In genomic region chr16:80283450-80284392, GRCh38 we compare ENCODE assay signal across 18 cellular contexts.
"Had no signal": no experiment of that assay in that cellular context is flagged by ENCODE, and none has a peak within 500 bp of the region (broad histone marks: within the 10 kb centered on the region; RNA-seq: fewer than 3 reads in every experiment).

No MANE protein-coding gene starts in this region.

- H3K27ac ChIP-seq: coronary artery, gastroesophageal sphincter, left lung, lower lobe of right lung, right atrium auricular region, suprapubic skin, thyroid gland had no signal

- H3K36me3 ChIP-seq: gastroesophageal sphincter, left lung, lower lobe of right lung, right atrium auricular region, suprapubic skin, thyroid gland had no signal

- FAIRE-seq: endothelial cell of umbilical vein, keratinocyte had no signal

- H3K4me2 ChIP-seq: smooth muscle cell had no signal

- ATAC-seq: gastroesophageal sphincter; left lung; lower lobe of right lung; natural killer cell; stimulated activated naive CD8-positive, alpha-beta T cell treated with anti-CD3 and anti-CD28 coated beads, Interleukin-15, Interleukin-2, amounts not matched to agents 100 U/mL and 50 U/mL, for 24 hours had no signal

- H3K4me3 ChIP-seq: coronary artery, gastroesophageal sphincter, left lung, lower lobe of right lung, right atrium auricular region, smooth muscle cell, suprapubic skin, thyroid gland had no signal

- H3K9me3 ChIP-seq: gastroesophageal sphincter, left lung, lower lobe of right lung, right atrium auricular region, suprapubic skin, thyroid gland had no signal

- H3K4me1 ChIP-seq: gastroesophageal sphincter, left lung, lower lobe of right lung, right atrium auricular region, suprapubic skin, thyroid gland had no signal

- H3K27me3 ChIP-seq: gastroesophageal sphincter, left lung, right atrium auricular region, suprapubic skin, thyroid gland had no signal

- DNase-seq: effector CD4-positive, alpha-beta T cell; endodermal cell; erythroblast; glutamatergic neuron; immature natural killer cell; left lung; lower lobe of right lung; natural killer cell; stimulated activated CD4-positive, alpha-beta T cell treated with anti-CD3 and anti-CD28 coated beads, Interleukin-2, amount 100 ng/mL, for 48 hours; stimulated activated naive CD8-positive, alpha-beta T cell treated with anti-CD3 and anti-CD28 coated beads, Interleukin-15, Interleukin-2, amounts not matched to agents 100 U/mL and 50 U/mL, for 24 hours; thyroid gland had no signal
